Comparison of ENCODE assay signal across 18 cellular contexts in the genomic region with DNA sequence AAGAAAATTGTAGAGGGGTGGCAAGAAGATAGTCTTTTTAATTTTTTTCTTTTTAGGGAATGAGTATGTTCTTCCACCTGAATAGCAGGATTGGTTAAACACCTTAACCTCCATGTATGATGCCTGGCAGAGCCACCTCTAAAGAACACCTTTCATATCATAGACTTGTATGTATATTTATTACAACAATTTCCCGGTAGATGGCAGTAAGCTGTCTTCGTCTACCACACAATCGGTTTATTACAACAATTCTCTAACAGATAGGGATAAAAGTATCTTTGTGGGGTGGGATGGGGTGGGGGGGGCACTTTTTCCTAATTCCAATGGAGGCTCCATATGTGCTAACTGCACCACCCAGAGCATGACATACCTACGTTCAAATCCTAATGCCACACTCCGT.
DNase-seq lines count a peak whose midpoint lies in the region; ATAC-seq, FAIRE-seq and TF ChIP-seq lines count a peak whose summit lies in the region.
"Had no signal": no experiment of that assay in that cellular context is flagged by ENCODE, and none has a peak within 500 bp of the region (broad histone marks: within the 10 kb centered on the region; RNA-seq: fewer than 3 reads in every experiment).

No MANE protein-coding gene starts in this region.

- no peaks in the 10 kb centered on the region for H4K20me1 ChIP-seq in K562 (replicated peaks; ENCODE audit: control insufficient read depth, insufficient read depth, low read length)

- intact Hi-C loops in K562 (cut with micrococcal nuclease) = no loop called here

- ATAC-seq in K562 (no peak), HG03442 (IDR thresholded peaks at IDR 0.05; ENCODE audit: unreplicated experiment) (no peak)

- TF ChIP-seq RAD21 in K562 (CRISPR knock-in tag; conservative IDR thresholded peaks at IDR 0.05 in 1 of 2, IDR thresholded peaks at IDR 0.05 in 1 of 2) = no peak

- CTCF ChIA-PET in K562 (lab: Yijun Ruan, JAX; ENCODE audit: low intra/inter-chr PET ratio) = no interaction called here

- H3K27ac ChIP-seq in K562 (ENCODE audit: extremely low read depth, low read depth, low read length) = no peak overlapping the region
- H3K27ac ChIP-seq: adrenal gland, neutrophil had no signal

- no TSS peak for BruUV-seq in K562 (replicated peaks; lab: Mats Ljungman, UMichigan)

- H2AFZ ChIP-seq in K562 (ENCODE audit: low read depth, low read length) = no peak overlapping the region

- H3K27me3 ChIP-seq in K562 (ENCODE audit: control insufficient read depth in 2 of 2, insufficient read depth in 2 of 2, low read length in 2 of 2) = no peaks in the 10 kb centered on the region
- H3K27me3 ChIP-seq: adrenal gland had no signal

- TF ChIP-seq POLR2A in K562 (conservative IDR thresholded peaks at IDR 0.05) = no peak

- TF ChIP-seq EP300 in K562 (IDR thresholded peaks at IDR 0.05; ENCODE audit: low read length) = no peak

- DNase-seq in NCI-H1105 treated with DMSO at 0.1 percent for 48 hours (lab: John Stamatoyannopoulos, UW) (peak; percentile 27), NCI-H1105 (lab: John Stamatoyannopoulos, UW) (no peak), LNCaP clone FGC (ENCODE audit: low read depth) (no peak), K562 (ENCODE audit: extremely low read depth in 1 of 4, low spot score in 3 of 4) (peak; percentile 7 to 16 (median 9)), pons (ENCODE audit: low spot score) (peak; percentile 53), ureter (ENCODE audit: low spot score) (no peak), NCI-H146 (lab: John Stamatoyannopoulos, UW) (no peak)
- DNase-seq: 8988T; activated CD4-positive, alpha-beta T cell treated with anti-CD3 and anti-CD28 coated beads for 48 hours; activated T-cell treated with anti-CD3 and anti-CD28 coated beads, Interleukin-2, amount 50 U/mL, for 48 hours; adrenal gland; DMS79 treated with DMSO at 0.1 percent for 48 hours; KBM-7; NCI-H1930; substantia nigra had no signal

- no peaks in the 10 kb centered on the region for H3K9me3 ChIP-seq in K562 (replicated peaks; ENCODE audit: control insufficient read depth, insufficient read depth, low read depth, low read length)
- H3K9me3 ChIP-seq: adrenal gland, neutrophil had no signal

- no peak overlapping the region for H3K4me3 ChIP-seq in LNCaP clone FGC (ENCODE audit: low read depth, low read length)
- no peak overlapping the region for H3K4me3 ChIP-seq in K562
- H3K4me3 ChIP-seq: adrenal gland, smooth muscle cell had no signal

- in situ Hi-C loops in K562 (cut with MboI) = no loop called here

- POLR2A ChIA-PET in K562 (lab: Yijun Ruan, JAX) = interaction anchor here (0.5 kb wide), 1 partner anchor 351 kb away, joined by 3 read pairs; no protein-coding TSS in a partner anchor

- no peaks in the 10 kb centered on the region for H3K36me3 ChIP-seq in K562 (ENCODE audit: control insufficient read depth, insufficient read depth, low read length)
- H3K36me3 ChIP-seq: adrenal gland, neutrophil had no signal

- 4% methylated on average over 3 of the region's 5 CpGs for WGBS in K562 (ENCODE audit: insufficient coverage, low coverage, missing lambda C conversion rate)

- FAIRE-seq in K562 (lab: Jason Lieb, UNC) = no peak

- H3K4me2 ChIP-seq in K562 (ENCODE audit: insufficient read depth, low read length) = no peak overlapping the region
- H3K4me2 ChIP-seq: smooth muscle cell had no signal

- no peaks in the 10 kb centered on the region for H3K79me2 ChIP-seq in K562 (ENCODE audit: control insufficient read depth, insufficient read depth, low read length)

- no peak overlapping the region for H3K9ac ChIP-seq in K562 (ENCODE audit: insufficient read depth in 1 of 2, low read depth in 2 of 2, low read length in 2 of 2)

- peak; percentile 50 for TF ChIP-seq CTCF in LNCaP clone FGC (IDR thresholded peaks at IDR 0.05; ENCODE audit: control insufficient read depth, extremely low read depth, insufficient read depth)
- TF ChIP-seq CTCF in K562 (IDR thresholded peaks at IDR 0.05 in 2 of 3, conservative IDR thresholded peaks at IDR 0.05 in 1 of 3; ENCODE audit: insufficient read depth in 2 of 3, low read depth in 1 of 3, low read length in 3 of 3) = peak in 1 of 3 experiments; percentile 29; a peak in 1 of 6 replicates

- no peaks in the 10 kb centered on the region for H3K4me1 ChIP-seq in K562 (replicated peaks in 1 of 2; ENCODE audit: control insufficient read depth in 2 of 2, insufficient read depth in 2 of 2, low read length in 2 of 2)
- H3K4me1 ChIP-seq: adrenal gland had no signal

- H3K9me1 ChIP-seq in K562 (ENCODE audit: control insufficient read depth, insufficient read depth, low read length) = no peaks in the 10 kb centered on the region

TF ChIP-seq in K562, 482 proteins besides CTCF, POLR2A, EP300 and RAD21 (continues in another document):
- TF ChIP-seq POLR3G (IDR thresholded peaks at IDR 0.05; ENCODE audit: extremely low read depth, insufficient read length, insufficient replicate concordance) (no peak), MTA3 (IDR thresholded peaks at IDR 0.05; ENCODE audit: borderline replicate concordance) (no peak), ATF7 (IDR thresholded peaks at IDR 0.05) (no peak), TEAD4 (IDR thresholded peaks at IDR 0.05; ENCODE audit: low read length) (no peak), TEAD4 (CRISPR knock-in tag; IDR thresholded peaks at IDR 0.05; ENCODE audit: borderline replicate concordance) (no peak), U2AF1 (optimal IDR thresholded peaks at IDR 0.05; ENCODE audit: low read depth, low read length) (no peak), ZNF197 (CRISPR knock-in tag; IDR thresholded peaks at IDR 0.05; ENCODE audit: low read depth) (no peak), ZNF740 (CRISPR knock-in tag; IDR thresholded peaks at IDR 0.05) (no peak), ZNF740 (tag; IDR thresholded peaks at IDR 0.05) (no peak), COPS2 (conservative IDR thresholded peaks at IDR 0.05) (no peak), PRPF4 (IDR thresholded peaks at IDR 0.05; ENCODE audit: insufficient read depth, low read depth, low read length, poor library complexity, severe bottlenecking) (no peak), TBP (optimal IDR thresholded peaks at IDR 0.05; ENCODE audit: low read depth, low read length) (no peak), ZNF124 (CRISPR knock-in tag; IDR thresholded peaks at IDR 0.05) (no peak), CHD4 (IDR thresholded peaks at IDR 0.05; ENCODE audit: insufficient read depth, insufficient replicate concordance, low read depth, low read length, poor library complexity, severe bottlenecking) (no peak)
- TF ChIP-seq, protein P1, sequence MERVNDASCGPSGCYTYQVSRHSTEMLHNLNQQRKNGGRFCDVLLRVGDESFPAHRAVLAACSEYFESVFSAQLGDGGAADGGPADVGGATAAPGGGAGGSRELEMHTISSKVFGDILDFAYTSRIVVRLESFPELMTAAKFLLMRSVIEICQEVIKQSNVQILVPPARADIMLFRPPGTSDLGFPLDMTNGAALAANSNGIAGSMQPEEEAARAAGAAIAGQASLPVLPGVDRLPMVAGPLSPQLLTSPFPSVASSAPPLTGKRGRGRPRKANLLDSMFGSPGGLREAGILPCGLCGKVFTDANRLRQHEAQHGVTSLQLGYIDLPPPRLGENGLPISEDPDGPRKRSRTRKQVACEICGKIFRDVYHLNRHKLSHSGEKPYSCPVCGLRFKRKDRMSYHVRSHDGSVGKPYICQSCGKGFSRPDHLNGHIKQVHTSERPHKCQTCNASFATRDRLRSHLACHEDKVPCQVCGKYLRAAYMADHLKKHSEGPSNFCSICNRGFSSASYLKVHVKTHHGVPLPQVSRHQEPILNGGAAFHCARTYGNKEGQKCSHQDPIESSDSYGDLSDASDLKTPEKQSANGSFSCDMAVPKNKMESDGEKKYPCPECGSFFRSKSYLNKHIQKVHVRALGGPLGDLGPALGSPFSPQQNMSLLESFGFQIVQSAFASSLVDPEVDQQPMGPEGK (CRISPR knock-in tag; IDR thresholded peaks at IDR 0.05; ENCODE audit: borderline replicate concordance) = no peak
- TF ChIP-seq, protein P2, sequence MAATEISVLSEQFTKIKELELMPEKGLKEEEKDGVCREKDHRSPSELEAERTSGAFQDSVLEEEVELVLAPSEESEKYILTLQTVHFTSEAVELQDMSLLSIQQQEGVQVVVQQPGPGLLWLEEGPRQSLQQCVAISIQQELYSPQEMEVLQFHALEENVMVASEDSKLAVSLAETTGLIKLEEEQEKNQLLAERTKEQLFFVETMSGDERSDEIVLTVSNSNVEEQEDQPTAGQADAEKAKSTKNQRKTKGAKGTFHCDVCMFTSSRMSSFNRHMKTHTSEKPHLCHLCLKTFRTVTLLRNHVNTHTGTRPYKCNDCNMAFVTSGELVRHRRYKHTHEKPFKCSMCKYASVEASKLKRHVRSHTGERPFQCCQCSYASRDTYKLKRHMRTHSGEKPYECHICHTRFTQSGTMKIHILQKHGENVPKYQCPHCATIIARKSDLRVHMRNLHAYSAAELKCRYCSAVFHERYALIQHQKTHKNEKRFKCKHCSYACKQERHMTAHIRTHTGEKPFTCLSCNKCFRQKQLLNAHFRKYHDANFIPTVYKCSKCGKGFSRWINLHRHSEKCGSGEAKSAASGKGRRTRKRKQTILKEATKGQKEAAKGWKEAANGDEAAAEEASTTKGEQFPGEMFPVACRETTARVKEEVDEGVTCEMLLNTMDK (IDR thresholded peaks at IDR 0.05; ENCODE audit: borderline replicate concordance, insufficient read depth, low read depth, low read length, poor library complexity, severe bottlenecking) = no peak
- TF ChIP-seq, protein P3, sequence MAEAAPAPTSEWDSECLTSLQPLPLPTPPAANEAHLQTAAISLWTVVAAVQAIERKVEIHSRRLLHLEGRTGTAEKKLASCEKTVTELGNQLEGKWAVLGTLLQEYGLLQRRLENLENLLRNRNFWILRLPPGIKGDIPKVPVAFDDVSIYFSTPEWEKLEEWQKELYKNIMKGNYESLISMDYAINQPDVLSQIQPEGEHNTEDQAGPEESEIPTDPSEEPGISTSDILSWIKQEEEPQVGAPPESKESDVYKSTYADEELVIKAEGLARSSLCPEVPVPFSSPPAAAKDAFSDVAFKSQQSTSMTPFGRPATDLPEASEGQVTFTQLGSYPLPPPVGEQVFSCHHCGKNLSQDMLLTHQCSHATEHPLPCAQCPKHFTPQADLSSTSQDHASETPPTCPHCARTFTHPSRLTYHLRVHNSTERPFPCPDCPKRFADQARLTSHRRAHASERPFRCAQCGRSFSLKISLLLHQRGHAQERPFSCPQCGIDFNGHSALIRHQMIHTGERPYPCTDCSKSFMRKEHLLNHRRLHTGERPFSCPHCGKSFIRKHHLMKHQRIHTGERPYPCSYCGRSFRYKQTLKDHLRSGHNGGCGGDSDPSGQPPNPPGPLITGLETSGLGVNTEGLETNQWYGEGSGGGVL (CRISPR knock-in tag; IDR thresholded peaks at IDR 0.05) = no peak

Comparison
In these comparisons a context has a peak if more than half of its experiments do, and no peak if none do; other contexts are left out.
1. DNase-seq: peak in NCI-H1105 treated with DMSO at 0.1 percent for 48 hours (single experiment), K562 (4 of 4) and pons (single experiment); none in NCI-H1105 (single experiment), LNCaP clone FGC (single experiment), ureter (single experiment) and NCI-H146 (single experiment).